In genomic region chr9:69313175-69313574, GRCh38 we compare ENCODE assay signal across 31 cellular contexts. TPM values are rescaled to one million over a fixed set of nuclear protein-coding genes. Genes with fewer than 3 reads are reported as not detected.
"Had no signal": no experiment of that assay in that cellular context is flagged by ENCODE, and none has a peak within 500 bp of the region (broad histone marks: within the 10 kb centered on the region; RNA-seq: fewer than 3 reads in every experiment).

No MANE protein-coding gene starts in this region.

- H3K27ac Mint-ChIP-seq: activated CD4-positive, alpha-beta memory T cell treated with anti-CD3 and anti-CD28 coated beads, Interleukin-2, amount 10 ng/mL, durations not matched to agents 7 days and 5 days; activated CD4-positive, alpha-beta T cell treated with anti-CD3 and anti-CD28 coated beads for 36 hours; activated CD4-positive, alpha-beta T cell treated with anti-CD3 and anti-CD28 coated beads, Interleukin-2, amount 10 ng/mL, durations not matched to agents 24 days and 14 days; activated naive CD4-positive, alpha-beta T cell treated with anti-CD3 and anti-CD28 coated beads, Interleukin-2, amount 10 ng/mL, durations not matched to agents 7 days and 5 days; activated naive CD4-positive, alpha-beta T cell treated with anti-CD3 and anti-CD28 coated beads, Interleukin-2, amount 50 U/mL, for 72 hours; activated naive CD8-positive, alpha-beta T cell treated with anti-CD3 and anti-CD28 coated beads, Interleukin-2, amount 10 ng/mL, durations not matched to agents 7 days and 5 days; activated T-cell treated with anti-CD3 and anti-CD28 coated beads, Interleukin-2, amount 50 U/mL, for 24 hours; activated T-cell treated with anti-CD3 and anti-CD28 coated beads, Interleukin-2, amount 50 U/mL, for 72 hours; brain; dendritic cell treated with granulocyte-macrophage colony-stimulating factor and Interleukin-4, amounts not matched to agents 40 ng/mL and 50 ng/mL, for 4 days; endodermal cell; T-cell; T-helper 1 cell treated with Interleukin-12 subunit alpha and Interleukin-12 subunit beta and Interleukin-4 antibody, amounts not matched to agents 30 μg/mL and 1 μg/mL, for 36 hours had no signal

- H3K4me3 Mint-ChIP-seq: activated CD4-positive, alpha-beta memory T cell treated with anti-CD3 and anti-CD28 coated beads, Interleukin-2, amount 10 ng/mL, durations not matched to agents 7 days and 5 days; activated CD4-positive, alpha-beta T cell treated with anti-CD3 and anti-CD28 coated beads for 36 hours; activated CD4-positive, alpha-beta T cell treated with anti-CD3 and anti-CD28 coated beads, Interleukin-2, amount 10 ng/mL, durations not matched to agents 24 days and 14 days; activated naive CD4-positive, alpha-beta T cell treated with anti-CD3 and anti-CD28 coated beads, Interleukin-2, amount 10 ng/mL, durations not matched to agents 7 days and 5 days; activated naive CD8-positive, alpha-beta T cell treated with anti-CD3 and anti-CD28 coated beads, Interleukin-2, amount 10 ng/mL, durations not matched to agents 7 days and 5 days; activated T-cell treated with anti-CD3 and anti-CD28 coated beads, Interleukin-2, amount 50 U/mL, for 24 hours; activated T-cell treated with anti-CD3 and anti-CD28 coated beads, Interleukin-2, amount 50 U/mL, for 72 hours; brain; central memory CD8-positive, alpha-beta T cell; dendritic cell treated with granulocyte-macrophage colony-stimulating factor and Interleukin-4, amounts not matched to agents 40 ng/mL and 50 ng/mL, for 4 days; endodermal cell; T-cell; T-helper 1 cell treated with Interleukin-12 subunit alpha and Interleukin-12 subunit beta and Interleukin-4 antibody, amounts not matched to agents 30 μg/mL and 1 μg/mL, for 36 hours had no signal

- H3K9me3 ChIP-seq: ascending aorta had no signal

- H3K27ac ChIP-seq: ascending aorta, breast epithelium, cardiac muscle cell, coronary artery, dorsolateral prefrontal cortex, WERI-Rb-1 had no signal

- H3K36me3 ChIP-seq: ascending aorta, breast epithelium, WERI-Rb-1 had no signal

- H3K27me3 Mint-ChIP-seq: activated CD4-positive, alpha-beta T cell treated with anti-CD3 and anti-CD28 coated beads, Interleukin-2, amount 10 ng/mL, durations not matched to agents 24 days and 14 days; activated naive CD4-positive, alpha-beta T cell treated with anti-CD3 and anti-CD28 coated beads, Interleukin-2, amount 10 ng/mL, durations not matched to agents 7 days and 5 days had no signal

- H3K27me3 ChIP-seq: ascending aorta, breast epithelium, cardiac muscle cell, dorsolateral prefrontal cortex had no signal

- DNase-seq: activated CD4-positive, alpha-beta memory T cell treated with anti-CD3 and anti-CD28 coated beads, Interleukin-2, amount 10 ng/mL, durations not matched to agents 7 days and 5 days; activated CD4-positive, alpha-beta T cell treated with anti-CD3 and anti-CD28 coated beads for 36 hours; activated CD4-positive, alpha-beta T cell treated with anti-CD3 and anti-CD28 coated beads, Interleukin-2, amount 10 ng/mL, durations not matched to agents 24 days and 14 days; activated CD4-positive, CD25-positive, alpha-beta regulatory T cell; activated CD4-positive, CD25-positive, alpha-beta regulatory T cell treated with anti-CD3 and anti-CD28 coated beads, Interleukin-2, amount 50 U/mL, for 72 hours; activated CD8-positive, alpha-beta memory T cell treated with anti-CD3 and anti-CD28 coated beads, Interleukin-2, amount 50 U/mL, for 48 hours; activated gamma-delta T cell; activated naive CD4-positive, alpha-beta T cell; activated naive CD4-positive, alpha-beta T cell treated with anti-CD3 and anti-CD28 coated beads, Interleukin-2, amount 10 ng/mL, durations not matched to agents 7 days and 5 days; activated naive CD8-positive, alpha-beta T cell treated with anti-CD3 and anti-CD28 coated beads, Interleukin-2, amount 10 ng/mL, durations not matched to agents 7 days and 5 days; activated T-cell treated with anti-CD3 and anti-CD28 coated beads for 4 hours; activated T-cell treated with anti-CD3 and anti-CD28 coated beads, Interleukin-2, amount 50 U/mL, for 24 hours; activated T-cell treated with anti-CD3 and anti-CD28 coated beads, Interleukin-2, amount 50 U/mL, for 72 hours; dorsolateral prefrontal cortex; effector memory CD4-positive, alpha-beta T cell; endodermal cell; foreskin fibroblast; head of caudate nucleus; T-cell; T1000; WERI-Rb-1 had no signal

- H3K4me1 Mint-ChIP-seq: activated CD4-positive, alpha-beta memory T cell treated with anti-CD3 and anti-CD28 coated beads, Interleukin-2, amount 10 ng/mL, durations not matched to agents 7 days and 5 days; activated CD4-positive, alpha-beta T cell treated with anti-CD3 and anti-CD28 coated beads, Interleukin-2, amount 10 ng/mL, durations not matched to agents 24 days and 14 days; activated naive CD4-positive, alpha-beta T cell treated with anti-CD3 and anti-CD28 coated beads, Interleukin-2, amount 10 ng/mL, durations not matched to agents 7 days and 5 days; activated naive CD8-positive, alpha-beta T cell treated with anti-CD3 and anti-CD28 coated beads, Interleukin-2, amount 10 ng/mL, durations not matched to agents 7 days and 5 days; central memory CD8-positive, alpha-beta T cell; T-cell had no signal

- H3K36me3 Mint-ChIP-seq: T-cell had no signal

- ATAC-seq: activated CD4-positive, alpha-beta T cell treated with anti-CD3 and anti-CD28 coated beads for 36 hours; activated naive CD4-positive, alpha-beta T cell treated with anti-CD3 and anti-CD28 coated beads, Interleukin-2, amount 50 U/mL, for 72 hours; activated T-cell treated with anti-CD3 and anti-CD28 coated beads, Interleukin-2, amount 50 U/mL, for 72 hours; esophagus mucosa; T-cell had no signal

- H3K4me3 ChIP-seq: ascending aorta, breast epithelium, cardiac muscle cell, coronary artery, dorsolateral prefrontal cortex had no signal

- H3K4me1 ChIP-seq: ascending aorta, breast epithelium had no signal

RNA-seq across cellular contexts. Expression of gene ENTREP1, which starts 11.8 kb away (rescaled TPM):
- total RNA-seq: activated CD4-positive, alpha-beta memory T cell treated with anti-CD3 and anti-CD28 coated beads, Interleukin-2, amount 10 ng/mL, durations not matched to agents 7 days and 5 days; activated CD4-positive, alpha-beta T cell treated with anti-CD3 and anti-CD28 coated beads for 36 hours; activated CD4-positive, alpha-beta T cell treated with anti-CD3 and anti-CD28 coated beads, Interleukin-2, amount 10 ng/mL, durations not matched to agents 24 days and 14 days; activated naive CD4-positive, alpha-beta T cell treated with anti-CD3 and anti-CD28 coated beads, Interleukin-2, amount 50 U/mL, for 72 hours; activated naive CD8-positive, alpha-beta T cell treated with anti-CD3 and anti-CD28 coated beads, Interleukin-2, amount 10 ng/mL, durations not matched to agents 7 days and 5 days; activated T-cell treated with anti-CD3 and anti-CD28 coated beads, Interleukin-2, amount 50 U/mL, for 72 hours had no signal
